In the genomic region with DNA sequence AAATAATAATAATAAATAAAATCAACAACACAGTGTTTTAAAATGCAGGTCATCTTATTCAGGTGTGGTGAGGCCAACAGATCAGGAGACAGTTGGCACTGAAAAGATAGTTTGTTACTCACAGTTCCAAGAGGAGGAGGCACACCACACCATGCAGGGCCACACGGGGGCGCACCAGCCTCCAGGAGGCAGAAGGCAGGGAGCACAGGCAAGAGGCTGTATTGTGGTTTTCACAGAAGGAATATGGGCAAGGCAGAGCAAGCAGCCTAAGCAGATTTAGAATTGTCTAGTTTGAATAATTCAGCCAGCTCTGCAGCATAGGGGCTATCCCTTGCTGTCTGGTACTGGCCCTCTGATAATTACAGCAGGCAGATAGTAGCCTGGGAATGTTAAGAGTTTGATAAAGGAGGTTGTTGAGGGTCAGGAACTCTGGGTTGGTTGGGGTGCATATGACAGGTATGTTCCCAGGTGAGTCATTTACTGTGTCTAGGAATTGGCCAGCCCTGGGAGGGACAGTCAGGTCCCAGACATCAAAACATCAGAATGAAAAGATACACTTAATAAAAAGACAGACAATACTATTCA, we compare ENCODE assay signal across 10 cellular contexts. TPM values are rescaled to one million over a fixed set of nuclear protein-coding genes. Genes with fewer than 3 reads are reported as not detected.
DNase-seq lines count a peak whose midpoint lies in the region; ATAC-seq and TF ChIP-seq lines count a peak whose summit lies in the region.
"Had no signal": no experiment of that assay in that cellular context is flagged by ENCODE, and none has a peak within 500 bp of the region (broad histone marks: within the 10 kb centered on the region; RNA-seq: fewer than 3 reads in every experiment).

No MANE protein-coding gene starts in this region.

- H3K27ac ChIP-seq in HEK293 (ENCODE audit: extremely low read depth, low read depth, low read length): no peak overlapping the region
- no peak overlapping the region for H3K27ac ChIP-seq in psoas muscle
- H3K27ac ChIP-seq: SK-N-MC had no signal

- no TSS peak for BruUV-seq in Calu3 (replicated peaks; lab: Mats Ljungman, UMichigan)

- no peaks in the 10 kb centered on the region for H3K27me3 ChIP-seq in psoas muscle (ENCODE audit: insufficient read depth in 3 of 3, low read length in 2 of 3)

- DNase-seq in Calu3: peak; percentile 89
- peak; percentile 63 for DNase-seq in RPMI8226
- peak in 1 of 2 donors; percentile 57 for DNase-seq in psoas muscle
- no peak for DNase-seq in cortex of kidney (lab: John Stamatoyannopoulos, UW)
- no peak for DNase-seq in omental fat pad (ENCODE audit: low spot score)
- DNase-seq: naive B cell had no signal

- no peak overlapping the region for H3K4me3 Mint-ChIP-seq in Calu3 (ENCODE audit: low read depth, unreplicated experiment)
- no peak overlapping the region for H3K4me3 Mint-ChIP-seq in dendritic cell treated with granulocyte-macrophage colony-stimulating factor and Interleukin-4, amounts not matched to agents 40 ng/mL and 50 ng/mL, for 4 days
- H3K4me3 Mint-ChIP-seq: naive B cell had no signal

- H3K27me3 Mint-ChIP-seq in Calu3 (ENCODE audit: unreplicated experiment): no peaks in the 10 kb centered on the region
- H3K27me3 Mint-ChIP-seq in dendritic cell treated with granulocyte-macrophage colony-stimulating factor and Interleukin-4, amounts not matched to agents 40 ng/mL and 50 ng/mL, for 4 days: peaks cover 9% of the 10 kb centered on the region

- H3K27ac Mint-ChIP-seq in Calu3 (ENCODE audit: unreplicated experiment): peak overlapping the region; percentile 11
- peak overlapping the region; percentile 3 for H3K27ac Mint-ChIP-seq in dendritic cell treated with granulocyte-macrophage colony-stimulating factor and Interleukin-4, amounts not matched to agents 40 ng/mL and 50 ng/mL, for 4 days

- TF ChIP-seq CTCF in Calu3 (IDR thresholded peaks at IDR 0.05; ENCODE audit: unreplicated experiment) (peak; percentile 85), HEK293 (tag by site-specific recombination; IDR thresholded peaks at IDR 0.05) (peak; percentile 72), psoas muscle (IDR thresholded peaks at IDR 0.05) (peak; percentile 35), omental fat pad (IDR thresholded peaks at IDR 0.05) (no peak)

- H3K4me1 ChIP-seq in HEK293 (ENCODE audit: control insufficient read depth, insufficient read depth, low read length) (peaks cover 3% of the 10 kb centered on the region; the same call in 1 of the 2 replicates), psoas muscle (peaks cover 4% of the 10 kb centered on the region)

- CTCF ChIA-PET in Calu3 (lab: Charles Lee): no interaction called here
- CTCF ChIA-PET in HEK293 (lab: Yijun Ruan, JAX): interaction anchor here (0.5 to 2.5 kb wide), 34 partner anchors 9 to 938 kb away, joined by 3 to 20 read pairs (median 5); a partner anchor contains a TSS

- WGBS in psoas muscle, 3 donors: 49 to 71% (median 54%) methylated on average over 2 of the region's 2 CpGs

- intact Hi-C loops in Calu3 (cut with micrococcal nuclease; ENCODE audit: unreplicated experiment): loop anchor here (1.0 to 2.0 kb wide), 2 partner anchors 30 to 74 kb away; no protein-coding TSS in a partner anchor
- intact Hi-C loops in dendritic cell treated with granulocyte-macrophage colony-stimulating factor and Interleukin-4, amounts not matched to agents 40 ng/mL and 50 ng/mL, for 4 days (cut with micrococcal nuclease): loop anchor here (1.0 kb wide), 1 partner anchor 74 kb away; no protein-coding TSS in a partner anchor
- intact Hi-C loops in psoas muscle (cut with DNase I): no loop called here

- no peaks in the 10 kb centered on the region for H3K9me3 ChIP-seq in HEK293 (ENCODE audit: control insufficient read depth, insufficient read depth, low read depth, low read length)
- no peaks in the 10 kb centered on the region for H3K9me3 ChIP-seq in psoas muscle

- no peaks in the 10 kb centered on the region for H3K36me3 Mint-ChIP-seq in Calu3 (ENCODE audit: insufficient read depth, unreplicated experiment)
- no peaks in the 10 kb centered on the region for H3K36me3 Mint-ChIP-seq in dendritic cell treated with granulocyte-macrophage colony-stimulating factor and Interleukin-4, amounts not matched to agents 40 ng/mL and 50 ng/mL, for 4 days (ENCODE audit: low read depth)
- H3K36me3 Mint-ChIP-seq: naive B cell had no signal

- peaks cover 12% of the 10 kb centered on the region for H3K4me1 Mint-ChIP-seq in Calu3 (ENCODE audit: low read depth, unreplicated experiment)
- peaks cover 17% of the 10 kb centered on the region for H3K4me1 Mint-ChIP-seq in dendritic cell treated with granulocyte-macrophage colony-stimulating factor and Interleukin-4, amounts not matched to agents 40 ng/mL and 50 ng/mL, for 4 days (ENCODE audit: low read depth)

- H3K36me3 ChIP-seq in HEK293 (ENCODE audit: control insufficient read depth in 2 of 2, insufficient read depth in 1 of 2, low read length in 2 of 2) (no peaks in the 10 kb centered on the region), psoas muscle (ENCODE audit: insufficient read depth in 1 of 2, low read depth in 1 of 2) (no peaks in the 10 kb centered on the region)

- POLR2A ChIA-PET in HEK293 (lab: Yijun Ruan, JAX): no interaction called here

- no peaks in the 10 kb centered on the region for H3K9me3 Mint-ChIP-seq in Calu3 (ENCODE audit: low read depth, unreplicated experiment)
- no peaks in the 10 kb centered on the region for H3K9me3 Mint-ChIP-seq in dendritic cell treated with granulocyte-macrophage colony-stimulating factor and Interleukin-4, amounts not matched to agents 40 ng/mL and 50 ng/mL, for 4 days

- H3K4me3 ChIP-seq in HEK293 (ENCODE audit: low read depth, low read length): no peak overlapping the region
- no peak overlapping the region for H3K4me3 ChIP-seq in psoas muscle
- H3K4me3 ChIP-seq: SK-N-MC had no signal

- ATAC-seq in psoas muscle: no peak
- no peak for ATAC-seq in GM18511 (IDR thresholded peaks at IDR 0.05; ENCODE audit: unreplicated experiment)
- ATAC-seq in omental fat pad (ENCODE audit: low FRiP score): no peak

TF ChIP-seq in HEK293, 187 proteins besides CTCF, POLR2A, EP300 and RAD21:
- TF ChIP-seq GLIS2 (tag by site-specific recombination; IDR thresholded peaks at IDR 0.05) (no peak), ZNF266 (tag by site-specific recombination; IDR thresholded peaks at IDR 0.05; ENCODE audit: low read depth) (peak; percentile 100), ZNF654 (tag by site-specific recombination; IDR thresholded peaks at IDR 0.05; ENCODE audit: low read depth) (peak; percentile 53), SETDB1 (IDR thresholded peaks at IDR 0.05; ENCODE audit: insufficient read length, low read length) (peak; percentile 13), MYNN (tag by site-specific recombination; IDR thresholded peaks at IDR 0.05; ENCODE audit: borderline replicate concordance) (no peak), ZNF660 (tag by site-specific recombination; IDR thresholded peaks at IDR 0.05) (peak; percentile 50; the same call in 1 of the 2 replicates), ZFP37 (tag by site-specific recombination; IDR thresholded peaks at IDR 0.05) (0 out of 2 replicates have a peak, but pooled peaks have one; percentile 38), ZNF2 (tag by site-specific recombination; IDR thresholded peaks at IDR 0.05) (0 out of 2 replicates have a peak, but pooled peaks have one; percentile 42)
TF ChIP-seq in HEK293: peak in this region for 6.

RNA-seq across cellular contexts. Expression of a gene that starts 31.3 kb away (rescaled TPM):
- total RNA-seq in Calu3 (2022) (0.17 TPM in 1 of 2 replicates, not detected in the other), psoas muscle (under 1 TPM in 1 of 4 donors, not detected in 3; 0.06 TPM), omental fat pad (under 1 TPM in 2 of 4 donors, not detected in 2; 0.06 to 0.09 TPM)
- under 1 TPM in 1 of 3 donors, not detected in 2; 0.03 TPM for polyA plus RNA-seq in psoas muscle

Comparison
In these comparisons a context has a peak if more than half of its experiments do, and no peak if none do; other contexts are left out.
1. DNase-seq: peak in Calu3 (single experiment) and RPMI8226 (single experiment); none in cortex of kidney (single experiment) and omental fat pad (single experiment).
2. CTCF ChIP-seq: peak in Calu3 (single experiment), HEK293 (single experiment) and psoas muscle (single experiment); none in omental fat pad (0 of 3).
3. intact Hi-C loops: an anchor here in Calu3 (1.0 to 2.0 kb wide) and dendritic cell treated with granulocyte-macrophage colony-stimulating factor and Interleukin-4, amounts not matched to agents 40 ng/mL and 50 ng/mL, for 4 days (1.0 kb wide); none called in psoas muscle.